9 cellular contexts compared by ENCODE assay signal in the genomic region with DNA sequence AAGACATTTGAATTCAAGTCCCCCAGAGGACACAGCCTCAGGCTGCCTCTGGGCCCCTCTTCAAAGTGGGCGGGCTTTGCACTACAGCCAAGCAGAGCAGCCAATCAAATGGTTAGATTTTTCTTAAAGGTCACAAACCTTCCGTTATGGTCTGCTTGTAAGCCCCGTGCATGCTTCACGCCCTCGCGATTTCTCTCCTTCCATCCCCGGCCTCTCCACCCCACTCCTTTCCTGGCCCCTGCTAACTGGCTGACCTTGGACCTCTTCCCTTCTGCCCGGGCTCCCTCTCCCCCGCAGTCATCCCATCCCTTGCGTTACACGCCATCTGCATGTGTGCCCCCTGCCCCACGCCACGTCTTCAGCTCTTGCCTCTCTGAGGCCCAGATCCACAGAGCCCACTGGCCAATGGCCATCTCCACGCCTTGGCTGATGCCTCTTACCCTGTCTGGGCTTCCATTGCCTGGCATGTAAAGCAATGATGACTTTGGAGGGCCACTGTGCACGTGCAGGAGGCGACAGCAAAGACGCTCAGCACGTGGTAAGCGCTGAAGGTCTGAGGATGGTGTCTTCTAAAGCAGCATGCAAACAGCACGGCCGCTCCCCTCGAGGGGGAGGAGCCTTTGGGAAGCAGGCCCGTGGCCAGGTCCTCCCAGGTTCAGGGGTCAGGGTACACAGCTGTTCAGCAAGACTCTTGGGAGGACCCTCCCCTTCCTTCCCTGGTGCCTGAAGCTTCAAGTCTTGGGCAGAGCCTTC.
A peak's percentile ranks its signal among the peaks of the same experiment; 100 is the strongest.
DNase-seq lines count a peak whose midpoint lies in the region; ATAC-seq and TF ChIP-seq lines count a peak whose summit lies in the region.
"Had no signal": no experiment of that assay in that cellular context is flagged by ENCODE, and none has a peak within 500 bp of the region (broad histone marks: within the 10 kb centered on the region; RNA-seq: fewer than 3 reads in every experiment).

No MANE protein-coding gene starts in this region.

- H3K4me3 ChIP-seq in OCI-LY7 (ENCODE audit: low read depth, low read length, poor library complexity, severe bottlenecking) = no peak overlapping the region
- H3K4me3 ChIP-seq in gastroesophageal sphincter = no peak overlapping the region
- no peak overlapping the region for H3K4me3 ChIP-seq in mucosa of descending colon
- no peak overlapping the region for H3K4me3 ChIP-seq in skeletal muscle tissue (ENCODE audit: low read length in 3 of 3)
- H3K4me3 ChIP-seq: SJCRH30 had no signal

- H3K36me3 ChIP-seq in OCI-LY7 (ENCODE audit: insufficient read depth, low read length) (no peaks in the 10 kb centered on the region), gastroesophageal sphincter (no peaks in the 10 kb centered on the region), mucosa of descending colon (ENCODE audit: low read depth) (no peaks in the 10 kb centered on the region), skeletal muscle tissue (ENCODE audit: control insufficient read depth in 3 of 3, insufficient read depth in 3 of 3, low read length in 3 of 3) (no peaks in the 10 kb centered on the region)
- H3K36me3 ChIP-seq: SJCRH30 had no signal

- H3K9me3 ChIP-seq in OCI-LY7 (ENCODE audit: low read length) = no peaks in the 10 kb centered on the region
- H3K9me3 ChIP-seq in gastroesophageal sphincter = no peaks in the 10 kb centered on the region
- no peaks in the 10 kb centered on the region for H3K9me3 ChIP-seq in mucosa of descending colon
- no peaks in the 10 kb centered on the region for H3K9me3 ChIP-seq in skeletal muscle tissue (ENCODE audit: control insufficient read depth in 3 of 3, low read length in 3 of 3)
- H3K9me3 ChIP-seq: SJCRH30 had no signal

- TF ChIP-seq CTCF in OCI-LY7 (conservative IDR thresholded peaks at IDR 0.05; ENCODE audit: low read length) = no peak
- no peak for TF ChIP-seq CTCF in gastroesophageal sphincter (IDR thresholded peaks at IDR 0.05)
- no peak for TF ChIP-seq CTCF in mucosa of descending colon (IDR thresholded peaks at IDR 0.05)

- H3K4me2 ChIP-seq in OCI-LY7 (ENCODE audit: low read length) = no peak overlapping the region

- no peak overlapping the region for H2AFZ ChIP-seq in OCI-LY7 (ENCODE audit: low read length)

- H4K20me1 ChIP-seq in OCI-LY7 (ENCODE audit: insufficient read depth, low read length) = no peaks in the 10 kb centered on the region

- H3K27me3 ChIP-seq in gastroesophageal sphincter = no peaks in the 10 kb centered on the region
- peaks cover 0 to 5% (median 0%) of the 10 kb centered on the region in 3 donors for H3K27me3 ChIP-seq in skeletal muscle tissue (ENCODE audit: control insufficient read depth in 3 of 3, insufficient read depth in 3 of 3, low read length in 3 of 3)
- H3K27me3 ChIP-seq: SJCRH30 had no signal

- no peaks in the 10 kb centered on the region for H3K9me2 ChIP-seq in OCI-LY7 (ENCODE audit: insufficient read depth, low read length)

- POLR2A ChIA-PET in OCI-LY7 (lab: Charles Lee) = no interaction called here

- TF ChIP-seq EP300 in gastroesophageal sphincter (IDR thresholded peaks at IDR 0.05) = no peak

- H3K9ac ChIP-seq in skeletal muscle tissue (ENCODE audit: low read depth in 1 of 3, low read length in 3 of 3) = peak overlapping the region in 1 of 3 donors; percentile 62

- H3K4me1 ChIP-seq in OCI-LY7 (ENCODE audit: insufficient read depth, low read length, poor library complexity, severe bottlenecking) = no peaks in the 10 kb centered on the region
- H3K4me1 ChIP-seq in gastroesophageal sphincter = peaks cover 0 to 69% (median 33%) of the 10 kb centered on the region in 3 donors
- peaks cover 12% of the 10 kb centered on the region for H3K4me1 ChIP-seq in mucosa of descending colon (ENCODE audit: low read depth)
- peaks cover 40 to 51% (median 43%) of the 10 kb centered on the region in 3 donors for H3K4me1 ChIP-seq in skeletal muscle tissue (ENCODE audit: control insufficient read depth in 3 of 3, insufficient read depth in 3 of 3, low read length in 3 of 3)

- no peak overlapping the region for H3K27ac ChIP-seq in OCI-LY7 (ENCODE audit: low read depth, low read length, poor library complexity, severe bottlenecking)
- H3K27ac ChIP-seq in gastroesophageal sphincter = peak overlapping the region in 3 of 4 donors; percentile 12 to 80 (median 48)
- peak overlapping the region; percentile 23 for H3K27ac ChIP-seq in skeletal muscle tissue (ENCODE audit: low read depth, low read length)
- H3K27ac ChIP-seq: SJCRH30 had no signal

- intact Hi-C loops in OCI-LY7 (cut with micrococcal nuclease; ENCODE audit: unreplicated experiment) (loop anchor here (1.0 kb wide), 2 partner anchors 28 to 46 kb away; no protein-coding TSS in a partner anchor), mucosa of descending colon (cut with DNase I, micrococcal nuclease) (no loop called here)

- DNase-seq in OCI-LY7 (ENCODE audit: low spot score) = peak; percentile 20
- peak in 2 of 3 donors; percentile 65 to 67 for DNase-seq in mucosa of descending colon
- no peak for DNase-seq in stimulated activated CD4-positive, alpha-beta T cell treated with anti-CD3 and anti-CD28 coated beads, Interleukin-4, amount 100 ng/mL, for 4 hours
- DNase-seq in stimulated activated naive CD4-positive, alpha-beta T cell treated with Interleukin-2 at 50 U/mL for 16 hours (lab: John Stamatoyannopoulos, UW) = no peak
- DNase-seq in NCI-H446 treated with DMSO at 0.1 percent for 48 hours (lab: John Stamatoyannopoulos, UW) = no peak

- BruUV-seq in OCI-LY7 (replicated peaks; lab: Mats Ljungman, UMichigan) = no TSS peak

- ATAC-seq in gastroesophageal sphincter (no peak), mucosa of descending colon (peak; percentile 61), GM19395 (IDR thresholded peaks at IDR 0.05; ENCODE audit: unreplicated experiment) (no peak)

- CTCF ChIA-PET in OCI-LY7 (lab: Charles Lee; ENCODE audit: unreplicated experiment) = interaction anchor here (0.5 to 1.2 kb wide), 2 partner anchors 28 to 33 kb away, joined by 3 to 4 read pairs; no protein-coding TSS in a partner anchor

- TF ChIP-seq POLR2A in gastroesophageal sphincter (IDR thresholded peaks at IDR 0.05) = no peak

- 67 to 77% methylated on average over 4 to 8 of the region's 23 CpGs for WGBS in gastroesophageal sphincter (ENCODE audit: low coverage in 1 of 2), 2 donors

- H3K79me2 ChIP-seq in OCI-LY7 (ENCODE audit: insufficient read depth, low read depth, low read length) = no peaks in the 10 kb centered on the region

Comparison
In these comparisons a context has a peak if more than half of its experiments do, and no peak if none do; other contexts are left out.
1. DNase-seq: peak in OCI-LY7 (single experiment) and mucosa of descending colon (2 of 3); none in stimulated activated CD4-positive, alpha-beta T cell treated with anti-CD3 and anti-CD28 coated beads, Interleukin-4, amount 100 ng/mL, for 4 hours (0 of 2), stimulated activated naive CD4-positive, alpha-beta T cell treated with Interleukin-2 at 50 U/mL for 16 hours (single experiment) and NCI-H446 treated with DMSO at 0.1 percent for 48 hours (single experiment).